ENCODE assay signal across 19 cellular contexts in the genomic region with DNA sequence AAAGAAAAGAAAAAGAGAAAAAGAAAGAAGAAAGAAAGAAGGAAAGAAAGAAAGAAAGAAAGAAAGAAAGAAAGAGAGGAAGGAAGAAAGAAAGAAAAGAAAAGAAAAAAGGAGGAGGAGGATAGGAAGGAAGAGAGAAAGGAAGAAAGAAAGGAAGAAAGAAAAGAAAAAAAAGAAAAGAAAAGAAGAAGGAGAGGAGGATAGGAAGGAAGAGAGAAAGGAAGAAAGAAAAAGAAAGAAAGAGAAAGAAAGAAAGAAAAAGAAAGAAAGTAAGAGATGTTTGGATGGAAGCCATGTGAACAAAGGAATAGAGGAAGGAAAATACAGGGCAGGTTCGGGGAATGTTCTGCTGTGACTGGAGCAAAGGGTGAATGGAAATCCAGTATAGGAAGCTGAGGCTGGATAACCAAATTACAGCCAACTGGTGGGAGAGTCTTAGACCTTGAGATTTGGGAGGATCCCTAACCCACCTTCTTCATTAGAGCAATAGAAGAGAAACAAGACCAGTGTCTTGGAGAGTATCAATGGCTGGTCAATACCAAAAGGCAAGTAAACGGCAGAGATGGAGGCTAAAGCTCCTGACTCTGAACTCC.
"Had no signal": no experiment of that assay in that cellular context is flagged by ENCODE, and none has a peak within 500 bp of the region (broad histone marks: within the 10 kb centered on the region; RNA-seq: fewer than 3 reads in every experiment).

No MANE protein-coding gene starts in this region.

- H3K27ac Mint-ChIP-seq: activated naive CD4-positive, alpha-beta T cell treated with anti-CD3 and anti-CD28 coated beads, Interleukin-2, amount 10 ng/mL, durations not matched to agents 7 days and 5 days; mesothelial cell of epicardium; natural killer cell treated with Interleukin-12 subunit alpha and Interleukin-12 subunit beta and Interleukin-15 and Interleukin-18, amount 100 ng/mL, for 72 hours; stimulated activated naive CD8-positive, alpha-beta T cell treated with anti-CD3 and anti-CD28 coated beads, Interleukin-15, amount 100 ng/mL, for 72 hours had no signal

- H3K4me1 ChIP-seq: colonic mucosa had no signal

- H3K79me2 ChIP-seq: parathyroid adenoma had no signal

- H3K9me3 Mint-ChIP-seq: activated naive CD4-positive, alpha-beta T cell treated with anti-CD3 and anti-CD28 coated beads, Interleukin-2, amount 10 ng/mL, durations not matched to agents 7 days and 5 days; mesothelial cell of epicardium had no signal

- H3K27ac ChIP-seq: colonic mucosa, epithelial cell of prostate, parathyroid adenoma, suprapubic skin, tibial nerve had no signal

- DNase-seq: activated CD4-positive, alpha-beta T cell treated with anti-CD3 and anti-CD28 coated beads for 4 hours; activated CD4-positive, alpha-beta T cell treated with anti-CD3 and anti-CD28 coated beads, Interleukin-2, amount 50 U/mL, for 48 hours; activated CD4-positive, CD25-positive, alpha-beta regulatory T cell; activated effector memory CD4-positive, alpha-beta T cell treated with anti-CD3 and anti-CD28 coated beads, Interleukin-2, amount 50 U/mL, for 16 hours; activated naive CD4-positive, alpha-beta T cell treated with anti-CD3 and anti-CD28 coated beads, Interleukin-2, amount 10 ng/mL, durations not matched to agents 7 days and 5 days; amygdala; colonic mucosa; nucleus accumbens; stimulated activated CD4-positive, alpha-beta T cell treated with anti-CD3 and anti-CD28 coated beads, Interleukin-12 subunit alpha, Interleukin-12 subunit beta, amount 100 ng/mL, for 4 hours; stimulated activated naive CD8-positive, alpha-beta T cell treated with anti-CD3 and anti-CD28 coated beads, Interleukin-15, amount 100 ng/mL, for 72 hours; T1000 had no signal

- H2AFZ ChIP-seq: parathyroid adenoma had no signal

- H3K4me3 ChIP-seq: colonic mucosa, suprapubic skin, tibial nerve had no signal

- H3K27me3 ChIP-seq: colonic mucosa, suprapubic skin, tibial nerve had no signal

- H3K9me3 ChIP-seq: colonic mucosa, suprapubic skin had no signal

- FAIRE-seq: bronchial epithelial cell, keratinocyte had no signal

- H3K4me1 Mint-ChIP-seq: activated naive CD4-positive, alpha-beta T cell treated with anti-CD3 and anti-CD28 coated beads, Interleukin-2, amount 10 ng/mL, durations not matched to agents 7 days and 5 days; stimulated activated naive CD8-positive, alpha-beta T cell treated with anti-CD3 and anti-CD28 coated beads, Interleukin-15, amount 100 ng/mL, for 72 hours had no signal

- H3K4me3 Mint-ChIP-seq: activated naive CD4-positive, alpha-beta T cell treated with anti-CD3 and anti-CD28 coated beads, Interleukin-2, amount 10 ng/mL, durations not matched to agents 7 days and 5 days; mesothelial cell of epicardium; natural killer cell treated with Interleukin-12 subunit alpha and Interleukin-12 subunit beta and Interleukin-15 and Interleukin-18, amount 100 ng/mL, for 72 hours; stimulated activated naive CD8-positive, alpha-beta T cell treated with anti-CD3 and anti-CD28 coated beads, Interleukin-15, amount 100 ng/mL, for 72 hours had no signal

- ATAC-seq: stimulated activated naive CD8-positive, alpha-beta T cell treated with anti-CD3 and anti-CD28 coated beads, Interleukin-15, amount 100 ng/mL, for 72 hours had no signal

- H3K36me3 ChIP-seq: colonic mucosa, suprapubic skin, tibial nerve had no signal

- H3K9ac ChIP-seq: parathyroid adenoma had no signal

- H3K36me3 Mint-ChIP-seq: activated naive CD4-positive, alpha-beta T cell treated with anti-CD3 and anti-CD28 coated beads, Interleukin-2, amount 10 ng/mL, durations not matched to agents 7 days and 5 days; mesothelial cell of epicardium; natural killer cell treated with Interleukin-12 subunit alpha and Interleukin-12 subunit beta and Interleukin-15 and Interleukin-18, amount 100 ng/mL, for 72 hours had no signal
